ENCODE assay signal across 22 cellular contexts in the genomic region with DNA sequence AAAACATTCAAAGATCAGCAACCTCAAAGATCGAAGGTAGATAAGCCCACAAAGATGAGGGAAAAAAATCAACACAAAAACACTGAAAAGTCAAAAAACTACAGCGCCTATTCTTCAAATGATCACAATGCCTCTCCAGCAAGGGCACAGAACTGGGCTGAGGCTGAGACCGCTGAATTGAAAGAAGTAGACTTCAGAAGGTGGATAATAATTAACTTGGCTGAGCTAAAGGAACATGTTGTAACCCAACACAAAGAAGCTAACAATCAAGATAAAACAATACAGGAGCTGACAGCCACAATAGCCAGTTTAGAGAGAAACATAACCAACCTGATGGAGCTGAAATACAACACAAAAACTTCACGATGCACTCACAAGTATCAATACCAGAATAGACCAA.
DNase-seq lines count a peak whose midpoint lies in the region; ATAC-seq, FAIRE-seq and TF ChIP-seq lines count a peak whose summit lies in the region.
"Had no signal": no experiment of that assay in that cellular context is flagged by ENCODE, and none has a peak within 500 bp of the region (broad histone marks: within the 10 kb centered on the region; RNA-seq: fewer than 3 reads in every experiment).

No MANE protein-coding gene starts in this region.

- H3K4me3 Mint-ChIP-seq in nephron: peak overlapping the region in 1 of 3 experiments; percentile 4
- H3K4me3 Mint-ChIP-seq in activated CD4-positive, alpha-beta T cell treated with anti-CD3 and anti-CD28 coated beads, Interleukin-2, amount 10 ng/mL, durations not matched to agents 7 days and 5 days: no peak overlapping the region
- H3K4me3 Mint-ChIP-seq: CD4-positive, alpha-beta T cell; GM23338 had no signal

- H3K9me3 ChIP-seq in SJCRH30 (replicated peaks): no peaks in the 10 kb centered on the region; the same call in 1 of the 2 replicates
- no peaks in the 10 kb centered on the region for H3K9me3 ChIP-seq in GM23248 (ENCODE audit: low read depth)
- H3K9me3 ChIP-seq: BE2C had no signal

- 27 to 35% methylated on average over 4 of the region's 4 CpGs for WGBS in GM23248 (ENCODE audit: low coverage in 1 of 2, low lambda C conversion rate in 2 of 2, missing lambda C conversion rate in 2 of 2), 2 experiments

- DNase-seq in SJCRH30: no peak
- DNase-seq in kidney epithelial cell (ENCODE audit: low read depth): peak; percentile 34
- DNase-seq in activated CD4-positive, alpha-beta T cell treated with anti-CD3 and anti-CD28 coated beads, Interleukin-2, amount 10 ng/mL, durations not matched to agents 7 days and 5 days: no peak
- no peak for DNase-seq in GM12892 (ENCODE audit: insufficient read length)
- no peak for DNase-seq in GM23248
- DNase-seq: CD4-positive, alpha-beta T cell; DND-41; KBM-7; MV-4-11; NCI-H1417 treated with DMSO at 0.1 percent for 48 hours; NCI-H2029; NCI-H2171 treated with DMSO at 0.1 percent for 48 hours; NCI-H446 treated with DMSO at 0.1 percent for 48 hours; NK-92 treated with Interleukin-12 subunit alpha and Interleukin-12 subunit beta, amount 100 ng/mL, for 24 hours; OCI-M1 had no signal

- no peaks in the 10 kb centered on the region for H3K36me3 ChIP-seq in SJCRH30
- no peaks in the 10 kb centered on the region for H3K36me3 ChIP-seq in kidney epithelial cell (ENCODE audit: control insufficient read depth, insufficient read depth, low read length)
- no peaks in the 10 kb centered on the region for H3K36me3 ChIP-seq in GM23248 (ENCODE audit: low read depth)
- H3K36me3 ChIP-seq: BE2C had no signal

- CTCF ChIA-PET in activated CD4-positive, alpha-beta T cell treated with anti-CD3 and anti-CD28 coated beads, Interleukin-2, amount 10 ng/mL, durations not matched to agents 7 days and 5 days (lab: Charles Lee): no interaction called here

- H3K4me1 ChIP-seq in SJCRH30 (peaks cover 21% of the 10 kb centered on the region), GM23248 (ENCODE audit: insufficient read depth) (no peaks in the 10 kb centered on the region)

- H3K27ac ChIP-seq in SJCRH30 (peak overlapping the region; percentile 86), GM23248 (no peak overlapping the region)
- H3K27ac ChIP-seq: RWPE1 had no signal

- H3K9me2 ChIP-seq in GM23248 (ENCODE audit: insufficient read depth): no peaks in the 10 kb centered on the region

- no peaks in the 10 kb centered on the region for H3K4me1 Mint-ChIP-seq in nephron
- H3K4me1 Mint-ChIP-seq in activated CD4-positive, alpha-beta T cell treated with anti-CD3 and anti-CD28 coated beads, Interleukin-2, amount 10 ng/mL, durations not matched to agents 7 days and 5 days: no peaks in the 10 kb centered on the region

- H4K20me1 ChIP-seq in GM23248 (ENCODE audit: insufficient read depth): no peaks in the 10 kb centered on the region

- H3K4me3 ChIP-seq in SJCRH30 (peak overlapping the region; percentile 40), kidney epithelial cell (ENCODE audit: low read depth, low read length) (no peak overlapping the region), GM23248 (no peak overlapping the region)
- H3K4me3 ChIP-seq: GM23338 had no signal

- POLR2A ChIA-PET in activated CD4-positive, alpha-beta T cell treated with anti-CD3 and anti-CD28 coated beads, Interleukin-2, amount 10 ng/mL, durations not matched to agents 7 days and 5 days (lab: Charles Lee): no interaction called here

- in situ Hi-C loops in GM23248 (cut with MboI): no loop called here

- peaks cover 5% of the 10 kb centered on the region for H3K9me3 Mint-ChIP-seq in nephron
- H3K9me3 Mint-ChIP-seq in activated CD4-positive, alpha-beta T cell treated with anti-CD3 and anti-CD28 coated beads, Interleukin-2, amount 10 ng/mL, durations not matched to agents 7 days and 5 days: peaks cover 8% of the 10 kb centered on the region

- FAIRE-seq in GM12892 (lab: Jason Lieb, UNC): no peak
- FAIRE-seq: D721Med, G401.6 had no signal

- no peak overlapping the region for H3K4me2 ChIP-seq in GM23248 (ENCODE audit: unreplicated experiment)
- H3K4me2 ChIP-seq: GM23338 had no signal

- no peak overlapping the region for H3K9ac ChIP-seq in GM23248

- H2AFZ ChIP-seq in GM23248: no peak overlapping the region
- H2AFZ ChIP-seq: GM23338 had no signal

- H3F3A ChIP-seq in GM23248 (ENCODE audit: insufficient read depth): no peaks in the 10 kb centered on the region

- H3K27ac Mint-ChIP-seq in nephron: peak overlapping the region; percentile 34 to 78 (median 50)
- no peak overlapping the region for H3K27ac Mint-ChIP-seq in activated CD4-positive, alpha-beta T cell treated with anti-CD3 and anti-CD28 coated beads, Interleukin-2, amount 10 ng/mL, durations not matched to agents 7 days and 5 days
- H3K27ac Mint-ChIP-seq: CD4-positive, alpha-beta T cell; GM23338 had no signal

- ATAC-seq in GM19397 (IDR thresholded peaks at IDR 0.05; ENCODE audit: unreplicated experiment): no peak

- H3K27me3 Mint-ChIP-seq in nephron (ENCODE audit: low read depth): no peaks in the 10 kb centered on the region
- H3K27me3 Mint-ChIP-seq in activated CD4-positive, alpha-beta T cell treated with anti-CD3 and anti-CD28 coated beads, Interleukin-2, amount 10 ng/mL, durations not matched to agents 7 days and 5 days: no peaks in the 10 kb centered on the region
- H3K27me3 Mint-ChIP-seq: CD4-positive, alpha-beta T cell had no signal

- H3K36me3 Mint-ChIP-seq in nephron (ENCODE audit: low read depth): no peaks in the 10 kb centered on the region
- H3K36me3 Mint-ChIP-seq in activated CD4-positive, alpha-beta T cell treated with anti-CD3 and anti-CD28 coated beads, Interleukin-2, amount 10 ng/mL, durations not matched to agents 7 days and 5 days (ENCODE audit: low read depth): no peaks in the 10 kb centered on the region

- TF ChIP-seq CTCF in kidney epithelial cell (IDR thresholded peaks at IDR 0.05; ENCODE audit: insufficient read depth, low read length, poor library complexity, severe bottlenecking) (no peak), nephron (IDR thresholded peaks at IDR 0.05; ENCODE audit: unreplicated experiment in 3 of 3) (no peak)

- no peak for TF ChIP-seq POLR2A in GM12892 (IDR thresholded peaks at IDR 0.05; ENCODE audit: low read depth, low read length)

- no peaks in the 10 kb centered on the region for H3K27me3 ChIP-seq in SJCRH30
- no peaks in the 10 kb centered on the region for H3K27me3 ChIP-seq in kidney epithelial cell (ENCODE audit: control insufficient read depth, insufficient read depth, low read length)
- H3K27me3 ChIP-seq in GM23248 (replicated peaks; ENCODE audit: insufficient read depth): no peaks in the 10 kb centered on the region
- H3K27me3 ChIP-seq: BE2C had no signal

- H3K79me2 ChIP-seq in GM23248 (ENCODE audit: insufficient read depth): no peaks in the 10 kb centered on the region
